27 cellular contexts compared by ENCODE assay signal in the genomic region with DNA sequence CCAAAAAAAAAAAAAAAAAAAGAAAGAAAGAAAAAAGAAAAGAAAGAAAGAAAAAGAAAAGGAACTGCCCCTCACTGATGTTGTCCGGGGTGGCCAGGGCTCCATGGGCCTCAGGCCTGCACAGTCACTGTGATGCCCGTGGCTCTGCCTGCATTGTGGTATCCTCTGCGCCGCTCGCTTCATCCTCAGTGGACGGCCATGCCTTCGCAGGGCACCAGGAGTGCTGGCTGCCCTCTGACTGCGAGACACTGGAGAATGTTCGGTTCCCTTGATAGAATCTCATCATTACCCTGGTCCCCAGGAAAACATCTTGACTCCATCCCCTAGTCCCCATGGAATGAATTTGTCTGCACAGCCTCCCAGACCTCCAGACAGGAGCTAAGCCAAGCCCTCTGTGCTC.
"Had no signal": no experiment of that assay in that cellular context is flagged by ENCODE, and none has a peak within 500 bp of the region (broad histone marks: within the 10 kb centered on the region; RNA-seq: fewer than 3 reads in every experiment).

No MANE protein-coding gene starts in this region.

- H3K4me3 Mint-ChIP-seq: activated CD4-positive, alpha-beta memory T cell treated with anti-CD3 and anti-CD28 coated beads for 36 hours; activated CD4-positive, alpha-beta T cell treated with anti-CD3 and anti-CD28 coated beads for 36 hours; activated CD4-positive, alpha-beta T cell treated with anti-CD3 and anti-CD28 coated beads, Interleukin-2, amount 10 ng/mL, durations not matched to agents 24 days and 14 days; activated CD8-positive, alpha-beta memory T cell treated with anti-CD3 and anti-CD28 coated beads, Interleukin-2, amount 10 ng/mL, durations not matched to agents 7 days and 5 days; activated CD8-positive, alpha-beta T cell treated with anti-CD3 and anti-CD28 coated beads, Interleukin-2, amount 10 ng/mL, durations not matched to agents 7 days and 5 days; activated naive CD8-positive, alpha-beta T cell; activated T-cell treated with anti-CD3 and anti-CD28 coated beads, Interleukin-2, amount 50 U/mL, for 24 hours; activated T-helper 17 cell treated with anti-CD3 and anti-CD28 coated beads, Interleukin-2, amount 50 U/mL, for 72 hours; central memory CD8-positive, alpha-beta T cell; dendritic cell treated with granulocyte-macrophage colony-stimulating factor and Interleukin-4, amounts not matched to agents 40 ng/mL and 50 ng/mL, for 4 days; endodermal cell had no signal

- DNase-seq: activated CD4-positive, alpha-beta memory T cell treated with anti-CD3 and anti-CD28 coated beads for 36 hours; activated CD4-positive, alpha-beta T cell treated with anti-CD3 and anti-CD28 coated beads for 36 hours; activated CD4-positive, alpha-beta T cell treated with anti-CD3 and anti-CD28 coated beads, Interleukin-2, amount 10 ng/mL, durations not matched to agents 24 days and 14 days; activated CD4-positive, CD25-positive, alpha-beta regulatory T cell; activated CD4-positive, CD25-positive, alpha-beta regulatory T cell treated with anti-CD3 and anti-CD28 coated beads, Interleukin-2, amount 50 U/mL, for 72 hours; activated CD8-positive, alpha-beta memory T cell treated with anti-CD3 and anti-CD28 coated beads, Interleukin-2, amount 10 ng/mL, durations not matched to agents 7 days and 5 days; activated CD8-positive, alpha-beta memory T cell treated with anti-CD3 and anti-CD28 coated beads, Interleukin-2, amount 50 U/mL, for 4 hours; activated CD8-positive, alpha-beta T cell treated with anti-CD3 and anti-CD28 coated beads, Interleukin-2, amount 10 ng/mL, durations not matched to agents 7 days and 5 days; activated effector memory CD4-positive, alpha-beta T cell treated with Interleukin-2 at 50 U/mL for 16 hours; activated gamma-delta T cell treated with Interleukin-2 at 50 U/mL for 16 hours; activated naive CD4-positive, alpha-beta T cell treated with anti-CD3 and anti-CD28 coated beads, Interleukin-2, amount 50 U/mL, for 16 hours; activated naive CD4-positive, alpha-beta T cell treated with Interleukin-2 at 50 U/mL for 16 hours; activated T-cell treated with anti-CD3 and anti-CD28 coated beads, Interleukin-2, amount 50 U/mL, for 24 hours; brain microvascular endothelial cell; effector memory CD4-positive, alpha-beta T cell; endodermal cell; foreskin fibroblast; T-helper 2 cell had no signal

- H3K27ac ChIP-seq: brain microvascular endothelial cell, coronary artery, dorsolateral prefrontal cortex had no signal

- H3K27ac Mint-ChIP-seq: activated CD4-positive, alpha-beta memory T cell treated with anti-CD3 and anti-CD28 coated beads for 36 hours; activated CD4-positive, alpha-beta T cell treated with anti-CD3 and anti-CD28 coated beads for 36 hours; activated CD4-positive, alpha-beta T cell treated with anti-CD3 and anti-CD28 coated beads, Interleukin-2, amount 10 ng/mL, durations not matched to agents 24 days and 14 days; activated CD8-positive, alpha-beta memory T cell treated with anti-CD3 and anti-CD28 coated beads, Interleukin-2, amount 10 ng/mL, durations not matched to agents 7 days and 5 days; activated CD8-positive, alpha-beta T cell treated with anti-CD3 and anti-CD28 coated beads, Interleukin-2, amount 10 ng/mL, durations not matched to agents 7 days and 5 days; activated naive CD8-positive, alpha-beta T cell; activated T-cell treated with anti-CD3 and anti-CD28 coated beads, Interleukin-2, amount 50 U/mL, for 24 hours; activated T-helper 17 cell treated with anti-CD3 and anti-CD28 coated beads, Interleukin-2, amount 50 U/mL, for 72 hours; dendritic cell treated with granulocyte-macrophage colony-stimulating factor and Interleukin-4, amounts not matched to agents 40 ng/mL and 50 ng/mL, for 4 days; endodermal cell had no signal

- H3K36me3 Mint-ChIP-seq: activated CD4-positive, alpha-beta memory T cell treated with anti-CD3 and anti-CD28 coated beads for 36 hours; activated CD8-positive, alpha-beta memory T cell treated with anti-CD3 and anti-CD28 coated beads, Interleukin-2, amount 10 ng/mL, durations not matched to agents 7 days and 5 days; activated naive CD8-positive, alpha-beta T cell had no signal

- ATAC-seq: activated CD4-positive, alpha-beta T cell treated with anti-CD3 and anti-CD28 coated beads for 36 hours; activated CD8-positive, alpha-beta memory T cell treated with anti-CD3 and anti-CD28 coated beads, Interleukin-2, amount 10 ng/mL, durations not matched to agents 7 days and 5 days; activated CD8-positive, alpha-beta T cell treated with anti-CD3 and anti-CD28 coated beads, Interleukin-2, amount 10 ng/mL, durations not matched to agents 7 days and 5 days; activated T-helper 17 cell treated with anti-CD3 and anti-CD28 coated beads, Interleukin-2, amount 50 U/mL, for 72 hours had no signal

- H3K27me3 Mint-ChIP-seq: activated CD4-positive, alpha-beta memory T cell treated with anti-CD3 and anti-CD28 coated beads for 36 hours; activated CD4-positive, alpha-beta T cell treated with anti-CD3 and anti-CD28 coated beads for 36 hours; activated naive CD8-positive, alpha-beta T cell; activated T-cell treated with anti-CD3 and anti-CD28 coated beads, Interleukin-2, amount 50 U/mL, for 24 hours had no signal

- H3K36me3 ChIP-seq: brain microvascular endothelial cell had no signal

- H3K4me1 Mint-ChIP-seq: activated CD4-positive, alpha-beta T cell treated with anti-CD3 and anti-CD28 coated beads for 36 hours; activated CD4-positive, alpha-beta T cell treated with anti-CD3 and anti-CD28 coated beads, Interleukin-2, amount 10 ng/mL, durations not matched to agents 24 days and 14 days; activated T-helper 17 cell treated with anti-CD3 and anti-CD28 coated beads, Interleukin-2, amount 50 U/mL, for 72 hours; endodermal cell had no signal

- H3K4me3 ChIP-seq: coronary artery, dorsolateral prefrontal cortex had no signal

- H3K9me3 Mint-ChIP-seq: activated CD4-positive, alpha-beta memory T cell treated with anti-CD3 and anti-CD28 coated beads for 36 hours; activated CD4-positive, alpha-beta T cell treated with anti-CD3 and anti-CD28 coated beads, Interleukin-2, amount 10 ng/mL, durations not matched to agents 24 days and 14 days; activated T-cell treated with anti-CD3 and anti-CD28 coated beads, Interleukin-2, amount 50 U/mL, for 24 hours; activated T-helper 17 cell treated with anti-CD3 and anti-CD28 coated beads, Interleukin-2, amount 50 U/mL, for 72 hours; central memory CD8-positive, alpha-beta T cell; dendritic cell treated with granulocyte-macrophage colony-stimulating factor and Interleukin-4, amounts not matched to agents 40 ng/mL and 50 ng/mL, for 4 days; endodermal cell had no signal

- FAIRE-seq: astrocyte, bronchial epithelial cell, frontal cortex had no signal

- H3K27me3 ChIP-seq: dorsolateral prefrontal cortex had no signal
